Comparison of ENCODE assay signal across 8 cellular contexts in genomic region chr9:114364123-114364522, GRCh38. TPM values are rescaled to one million over a fixed set of nuclear protein-coding genes. Genes with fewer than 3 reads are reported as not detected.
DNase-seq lines count a peak whose midpoint lies in the region; ATAC-seq, FAIRE-seq and TF ChIP-seq lines count a peak whose summit lies in the region.

No MANE protein-coding gene starts in this region.

- CTCF ChIA-PET in AG04450 (lab: Charles Lee) (interaction anchor here (0.8 to 1.5 kb wide), 4 partner anchors 10 to 282 kb away, joined by 3 to 5 read pairs (median 3); no protein-coding TSS in a partner anchor), GM10248 (lab: Yijun Ruan, JAX) (interaction anchor here (1.2 to 2.3 kb wide), 5 partner anchors 8 to 27 kb away, joined by 3 to 7 read pairs (median 5); no protein-coding TSS in a partner anchor)
- CTCF ChIA-PET in activated CD8-positive, alpha-beta T cell treated with anti-CD3 and anti-CD28 coated beads for 36 hours (lab: Charles Lee) = interaction anchor here (0.9 to 1.9 kb wide), 5 partner anchors 12 to 28 kb away, joined by 3 to 7 read pairs (median 5); partner anchors contain the start of gene AKNA

- ATAC-seq in activated CD8-positive, alpha-beta T cell treated with anti-CD3 and anti-CD28 coated beads for 36 hours = peak; percentile 31
- ATAC-seq in GM21737 (IDR thresholded peaks at IDR 0.05; ENCODE audit: unreplicated experiment) = no peak

- peaks cover 95% of the 10 kb centered on the region for H3K36me3 Mint-ChIP-seq in activated CD8-positive, alpha-beta T cell treated with anti-CD3 and anti-CD28 coated beads for 36 hours (ENCODE audit: low read depth)

- DNase-seq in AG04450 (ENCODE audit: low read depth, low spot score) (peak; percentile 42), HTR-8/SVneo (ENCODE audit: insufficient read length, low spot score) (peak; percentile 48), kidney epithelial cell (ENCODE audit: low read depth) (peak; percentile 96), cardiac septum (ENCODE audit: low spot score) (no peak), GM10248 (ENCODE audit: extremely low spot score) (no peak)
- DNase-seq in activated CD8-positive, alpha-beta T cell treated with anti-CD3 and anti-CD28 coated beads for 36 hours = peak; percentile 39
- no peak for DNase-seq in stimulated activated CD4-positive, alpha-beta T cell treated with anti-CD3 and anti-CD28 coated beads, Interleukin-2, amount 100 ng/mL, for 24 hours

- H3K27ac Mint-ChIP-seq in activated CD8-positive, alpha-beta T cell treated with anti-CD3 and anti-CD28 coated beads for 36 hours = peak overlapping the region; percentile 97

- peak overlapping the region; percentile 34 for H3K27ac ChIP-seq in AG04450 (ENCODE audit: low read depth, low read length)

- H3K9me3 Mint-ChIP-seq in activated CD8-positive, alpha-beta T cell treated with anti-CD3 and anti-CD28 coated beads for 36 hours = no peaks in the 10 kb centered on the region

- no peak overlapping the region for H3K4me3 ChIP-seq in AG04450 (ENCODE audit: low read depth, low read length)
- H3K4me3 ChIP-seq in kidney epithelial cell (ENCODE audit: low read depth, low read length) = no peak overlapping the region

- no peaks in the 10 kb centered on the region for H3K27me3 Mint-ChIP-seq in activated CD8-positive, alpha-beta T cell treated with anti-CD3 and anti-CD28 coated beads for 36 hours

- POLR2A ChIA-PET in AG04450 (lab: Yijun Ruan, JAX) = interaction anchor here (0.9 to 1.8 kb wide), 3 partner anchors 9 to 23 kb away, joined by 3 to 9 read pairs (median 4); partner anchors contain the start of gene AKNA
- POLR2A ChIA-PET in activated CD8-positive, alpha-beta T cell treated with anti-CD3 and anti-CD28 coated beads for 36 hours (lab: Charles Lee) = interaction anchor here (0.6 to 14.2 kb wide), 7 partner anchors 9 to 35 kb away, joined by 3 to 351 read pairs (median 3); partner anchors contain the start of gene AKNA
- POLR2A ChIA-PET in GM10248 (lab: Yijun Ruan, JAX) = interaction anchor here (0.7 kb wide), 1 partner anchor 13 kb away, joined by 3 read pairs; no protein-coding TSS in a partner anchor

- TF ChIP-seq CTCF in AG04450 (IDR thresholded peaks at IDR 0.05; ENCODE audit: low read depth, low read length) = no peak
- TF ChIP-seq CTCF in activated CD8-positive, alpha-beta T cell treated with anti-CD3 and anti-CD28 coated beads for 36 hours (IDR thresholded peaks at IDR 0.05) = no peak
- no peak for TF ChIP-seq CTCF in kidney epithelial cell (IDR thresholded peaks at IDR 0.05; ENCODE audit: insufficient read depth, low read length, poor library complexity, severe bottlenecking)
- TF ChIP-seq CTCF in GM10248 (IDR thresholded peaks at IDR 0.05; ENCODE audit: control extremely low read depth, extremely low read depth, low read depth, missing control alignments) = no peak

- H3K27me3 ChIP-seq in AG04450 (ENCODE audit: control insufficient read depth, insufficient read depth, low read length) = no peaks in the 10 kb centered on the region
- H3K27me3 ChIP-seq in kidney epithelial cell (ENCODE audit: control insufficient read depth, insufficient read depth, low read length) = no peaks in the 10 kb centered on the region

- H3K4me1 Mint-ChIP-seq in activated CD8-positive, alpha-beta T cell treated with anti-CD3 and anti-CD28 coated beads for 36 hours (ENCODE audit: low read depth) = peaks cover 83% of the 10 kb centered on the region

- intact Hi-C loops in activated CD8-positive, alpha-beta T cell treated with anti-CD3 and anti-CD28 coated beads for 36 hours (cut with micrococcal nuclease) = no loop called here
- intact Hi-C loops in cardiac septum (cut with DNase I) = no loop called here

- H3K4me3 Mint-ChIP-seq in activated CD8-positive, alpha-beta T cell treated with anti-CD3 and anti-CD28 coated beads for 36 hours = peak overlapping the region; percentile 35

- no peak for FAIRE-seq in HTR-8/SVneo (lab: Jason Lieb, UNC)

- H3K9me3 ChIP-seq in AG04450 (ENCODE audit: control insufficient read depth, insufficient read depth, low read length) = no peaks in the 10 kb centered on the region

- H3K36me3 ChIP-seq in kidney epithelial cell (ENCODE audit: control insufficient read depth, insufficient read depth, low read length) = peaks cover 8% of the 10 kb centered on the region

RNA-seq across cellular contexts. Expression of gene AKNA, which starts 23.7 kb away (rescaled TPM):
- 7.0 and 7.5 TPM in 2 replicates for polyA plus RNA-seq in AG04450 (2011; rRNA removed)
- 12.6 and 12.7 TPM in 2 replicates for polyA minus RNA-seq in AG04450 (2011; rRNA and poly(A)+ RNA removed)
- 100 to 1,000 TPM; 166 to 167 TPM for total RNA-seq in activated CD8-positive, alpha-beta T cell treated with anti-CD3 and anti-CD28 coated beads for 36 hours
- total RNA-seq in kidney epithelial cell = 34.6 and 40.5 TPM in 2 replicates
- 4.5 TPM for total RNA-seq in cardiac septum

RNA-seq across cellular contexts. Expression of gene ORM2, which starts 34.5 kb away (rescaled TPM):
- polyA plus RNA-seq in AG04450 (2011; rRNA removed) = not detected in 2 replicates
- polyA minus RNA-seq in AG04450 (2011; rRNA and poly(A)+ RNA removed) = not detected in 2 replicates
- total RNA-seq in activated CD8-positive, alpha-beta T cell treated with anti-CD3 and anti-CD28 coated beads for 36 hours = not detected
- total RNA-seq in kidney epithelial cell (not detected in 2 replicates), cardiac septum (0.32 TPM)

RNA-seq across cellular contexts. Expression of gene ORM1, which starts 41.2 kb away (rescaled TPM):
- 0.17 TPM in 1 of 2 replicates, not detected in the other for polyA plus RNA-seq in AG04450 (2011; rRNA removed)
- polyA minus RNA-seq in AG04450 (2011; rRNA and poly(A)+ RNA removed) = not detected in 2 replicates
- not detected for total RNA-seq in activated CD8-positive, alpha-beta T cell treated with anti-CD3 and anti-CD28 coated beads for 36 hours
- total RNA-seq in kidney epithelial cell (not detected in 2 replicates), cardiac septum (not detected)

Comparison
In these comparisons a context has a peak if more than half of its experiments do, and no peak if none do; other contexts are left out.
1. DNase-seq: peak in AG04450 (single experiment), HTR-8/SVneo (single experiment), activated CD8-positive, alpha-beta T cell treated with anti-CD3 and anti-CD28 coated beads for 36 hours (single experiment) and kidney epithelial cell (single experiment); none in stimulated activated CD4-positive, alpha-beta T cell treated with anti-CD3 and anti-CD28 coated beads, Interleukin-2, amount 100 ng/mL, for 24 hours (0 of 2), cardiac septum (single experiment) and GM10248 (single experiment).